In genomic region chr20:1927217-1927616, GRCh38 we compare ENCODE assay signal across 25 cellular contexts. TPM values are rescaled to one million over a fixed set of nuclear protein-coding genes. Genes with fewer than 3 reads are reported as not detected.
"Had no signal": no experiment of that assay in that cellular context is flagged by ENCODE, and none has a peak within 500 bp of the region (broad histone marks: within the 10 kb centered on the region; RNA-seq: fewer than 3 reads in every experiment).

No MANE protein-coding gene starts in this region.

- ATAC-seq: left ventricle myocardium superior, natural killer cell, right cardiac atrium, WTC11 had no signal

- H3K4me3 ChIP-seq: adrenal gland, neural progenitor cell, suprapubic skin, transverse colon had no signal

- H3K4me2 ChIP-seq: neural progenitor cell had no signal

- H3K4me1 ChIP-seq: adrenal gland, neural progenitor cell had no signal

- H2AFZ ChIP-seq: neural progenitor cell had no signal

- H3K27me3 ChIP-seq: adrenal gland, neural progenitor cell, suprapubic skin, transverse colon had no signal

- DNase-seq: activated CD4-positive, alpha-beta memory T cell treated with anti-CD3 and anti-CD28 coated beads, Interleukin-2, amount 10 ng/mL, durations not matched to agents 7 days and 5 days; activated CD4-positive, alpha-beta T cell treated with anti-CD3 and anti-CD28 coated beads for 1 hour; activated CD4-positive, alpha-beta T cell treated with anti-CD3 and anti-CD28 coated beads, Interleukin-2, amount 10 ng/mL, durations not matched to agents 7 days and 5 days; activated naive CD4-positive, alpha-beta T cell; activated T-cell treated with anti-CD3 and anti-CD28 coated beads, Interleukin-2, amount 50 U/mL, for 48 hours; adrenal gland; caudate nucleus; effector CD4-positive, alpha-beta T cell; islet precursor cell; left ventricle myocardium superior; mammary epithelial cell; natural killer cell; right cardiac atrium; stimulated activated CD4-positive, alpha-beta T cell treated with anti-CD3 and anti-CD28 coated beads, Interleukin-15, amount 100 ng/mL, for 24 hours; stimulated activated naive CD4-positive, alpha-beta T cell; T-helper 2 cell; transverse colon had no signal

- H3K9me3 Mint-ChIP-seq: activated CD4-positive, alpha-beta memory T cell treated with anti-CD3 and anti-CD28 coated beads, Interleukin-2, amount 10 ng/mL, durations not matched to agents 7 days and 5 days; activated CD4-positive, alpha-beta T cell treated with anti-CD3 and anti-CD28 coated beads, Interleukin-2, amount 10 ng/mL, durations not matched to agents 7 days and 5 days; activated T-helper 2 cell treated with anti-CD3 and anti-CD28 coated beads, Interferon-gamma antibody, Interleukin-2, Interleukin-4, amounts not matched to agents 10 μg/mL and 5 μg/mL and 100 μg/mL, durations not matched to agents 14 hours and 24 hours and 36 hours; natural killer cell; neural progenitor cell; WTC11 had no signal

- H3K36me3 ChIP-seq: neural progenitor cell, transverse colon had no signal

- FAIRE-seq: astrocyte, frontal cortex, urothelium cell line had no signal

- H3K4me1 Mint-ChIP-seq: activated CD4-positive, alpha-beta memory T cell treated with anti-CD3 and anti-CD28 coated beads, Interleukin-2, amount 10 ng/mL, durations not matched to agents 7 days and 5 days; activated CD4-positive, alpha-beta T cell treated with anti-CD3 and anti-CD28 coated beads, Interleukin-2, amount 10 ng/mL, durations not matched to agents 7 days and 5 days; natural killer cell had no signal

- H3K27ac Mint-ChIP-seq: activated CD4-positive, alpha-beta memory T cell treated with anti-CD3 and anti-CD28 coated beads, Interleukin-2, amount 10 ng/mL, durations not matched to agents 7 days and 5 days; activated CD4-positive, alpha-beta T cell treated with anti-CD3 and anti-CD28 coated beads, Interleukin-2, amount 10 ng/mL, durations not matched to agents 7 days and 5 days; activated naive CD8-positive, alpha-beta T cell; activated T-helper 2 cell treated with anti-CD3 and anti-CD28 coated beads, Interferon-gamma antibody, Interleukin-2, Interleukin-4, amounts not matched to agents 10 μg/mL and 5 μg/mL and 100 μg/mL, durations not matched to agents 14 hours and 24 hours and 36 hours; natural killer cell; neural progenitor cell; WTC11 had no signal

- H3K9me3 ChIP-seq: adrenal gland, suprapubic skin, transverse colon had no signal

- H3K9ac ChIP-seq: neural progenitor cell had no signal

- H3K36me3 Mint-ChIP-seq: activated naive CD8-positive, alpha-beta T cell; natural killer cell had no signal

- H3K27ac ChIP-seq: adrenal gland, neural progenitor cell, suprapubic skin, transverse colon had no signal

- H3K4me3 Mint-ChIP-seq: activated CD4-positive, alpha-beta memory T cell treated with anti-CD3 and anti-CD28 coated beads, Interleukin-2, amount 10 ng/mL, durations not matched to agents 7 days and 5 days; activated CD4-positive, alpha-beta T cell treated with anti-CD3 and anti-CD28 coated beads, Interleukin-2, amount 10 ng/mL, durations not matched to agents 7 days and 5 days; activated naive CD8-positive, alpha-beta T cell; natural killer cell; neural progenitor cell; WTC11 had no signal

RNA-seq across cellular contexts. Expression of gene SIRPA, which starts 32.0 kb away (rescaled TPM):
- total RNA-seq: activated CD4-positive, alpha-beta memory T cell treated with anti-CD3 and anti-CD28 coated beads, Interleukin-2, amount 10 ng/mL, durations not matched to agents 7 days and 5 days; activated CD4-positive, alpha-beta T cell treated with anti-CD3 and anti-CD28 coated beads, Interleukin-2, amount 10 ng/mL, durations not matched to agents 7 days and 5 days; activated T-helper 2 cell treated with anti-CD3 and anti-CD28 coated beads, Interferon-gamma antibody, Interleukin-2, Interleukin-4, amounts not matched to agents 10 μg/mL and 5 μg/mL and 100 μg/mL, durations not matched to agents 14 hours and 24 hours and 36 hours had no signal
